1 cellular context compared by ENCODE assay signal in genomic region chr11:46144741-46145140, GRCh38.
TF ChIP-seq lines count a peak whose summit lies in the region.

No MANE protein-coding gene starts in this region.

TF ChIP-seq in HEK293, 187 proteins besides CTCF, POLR2A, EP300 and RAD21 (continued from another document):
- TF ChIP-seq PRDM2 (tag by site-specific recombination; IDR thresholded peaks at IDR 0.05; ENCODE audit: borderline replicate concordance) (no peak), ZIC2 (tag by site-specific recombination; IDR thresholded peaks at IDR 0.05) (peak; percentile 27; the same call in 1 of the 2 replicates), BCL11A (tag by site-specific recombination; IDR thresholded peaks at IDR 0.05; ENCODE audit: low read depth) (no peak), SCRT2 (tag by site-specific recombination; IDR thresholded peaks at IDR 0.05) (peak; percentile 74; the same call in 1 of the 2 replicates), ZNF692 (tag by site-specific recombination; IDR thresholded peaks at IDR 0.05) (no peak), ZNF174 (tag by site-specific recombination; IDR thresholded peaks at IDR 0.05) (no peak), ZNF394 (tag by site-specific recombination; IDR thresholded peaks at IDR 0.05; ENCODE audit: borderline replicate concordance) (no peak), ZNF629 (tag by site-specific recombination; IDR thresholded peaks at IDR 0.05) (no peak), ZNF654 (tag by site-specific recombination; IDR thresholded peaks at IDR 0.05; ENCODE audit: low read depth) (no peak), ZNF843 (tag by site-specific recombination; IDR thresholded peaks at IDR 0.05) (no peak), ZNF16 (tag by site-specific recombination; IDR thresholded peaks at IDR 0.05; ENCODE audit: low read depth) (no peak), ZNF114 (tag by site-specific recombination; IDR thresholded peaks at IDR 0.05) (no peak)
